1 cellular context compared by ENCODE assay signal in the genomic region with DNA sequence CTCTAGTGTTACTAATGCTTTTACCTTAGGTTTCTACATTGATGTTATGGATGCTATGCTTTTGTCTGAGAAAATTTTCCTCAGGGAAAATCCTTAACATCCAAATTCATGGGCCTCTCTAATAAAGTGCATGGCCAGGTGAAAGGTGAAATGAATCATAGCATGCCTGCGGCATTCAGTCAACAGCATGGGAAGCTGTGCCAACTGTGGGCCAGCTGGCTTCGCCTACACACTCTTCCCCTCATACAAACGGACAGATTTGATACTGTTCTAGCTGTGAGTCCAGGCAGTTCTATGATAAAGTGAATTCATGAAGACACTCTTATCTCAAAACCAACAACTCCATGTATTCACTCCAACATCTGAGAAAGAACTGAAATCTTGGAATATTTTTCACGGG.
TF ChIP-seq lines count a peak whose summit lies in the region.

No MANE protein-coding gene starts in this region.

TF ChIP-seq in GM23338, 12 proteins besides CTCF, POLR2A, EP300 and RAD21 (continued from another document):
- TF ChIP-seq, protein P1, sequence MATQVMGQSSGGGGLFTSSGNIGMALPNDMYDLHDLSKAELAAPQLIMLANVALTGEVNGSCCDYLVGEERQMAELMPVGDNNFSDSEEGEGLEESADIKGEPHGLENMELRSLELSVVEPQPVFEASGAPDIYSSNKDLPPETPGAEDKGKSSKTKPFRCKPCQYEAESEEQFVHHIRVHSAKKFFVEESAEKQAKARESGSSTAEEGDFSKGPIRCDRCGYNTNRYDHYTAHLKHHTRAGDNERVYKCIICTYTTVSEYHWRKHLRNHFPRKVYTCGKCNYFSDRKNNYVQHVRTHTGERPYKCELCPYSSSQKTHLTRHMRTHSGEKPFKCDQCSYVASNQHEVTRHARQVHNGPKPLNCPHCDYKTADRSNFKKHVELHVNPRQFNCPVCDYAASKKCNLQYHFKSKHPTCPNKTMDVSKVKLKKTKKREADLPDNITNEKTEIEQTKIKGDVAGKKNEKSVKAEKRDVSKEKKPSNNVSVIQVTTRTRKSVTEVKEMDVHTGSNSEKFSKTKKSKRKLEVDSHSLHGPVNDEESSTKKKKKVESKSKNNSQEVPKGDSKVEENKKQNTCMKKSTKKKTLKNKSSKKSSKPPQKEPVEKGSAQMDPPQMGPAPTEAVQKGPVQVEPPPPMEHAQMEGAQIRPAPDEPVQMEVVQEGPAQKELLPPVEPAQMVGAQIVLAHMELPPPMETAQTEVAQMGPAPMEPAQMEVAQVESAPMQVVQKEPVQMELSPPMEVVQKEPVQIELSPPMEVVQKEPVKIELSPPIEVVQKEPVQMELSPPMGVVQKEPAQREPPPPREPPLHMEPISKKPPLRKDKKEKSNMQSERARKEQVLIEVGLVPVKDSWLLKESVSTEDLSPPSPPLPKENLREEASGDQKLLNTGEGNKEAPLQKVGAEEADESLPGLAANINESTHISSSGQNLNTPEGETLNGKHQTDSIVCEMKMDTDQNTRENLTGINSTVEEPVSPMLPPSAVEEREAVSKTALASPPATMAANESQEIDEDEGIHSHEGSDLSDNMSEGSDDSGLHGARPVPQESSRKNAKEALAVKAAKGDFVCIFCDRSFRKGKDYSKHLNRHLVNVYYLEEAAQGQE (IDR thresholded peaks at IDR 0.05; ENCODE audit: unreplicated experiment), result no peak
- no peak for TF ChIP-seq JUNB (IDR thresholded peaks at IDR 0.05; ENCODE audit: unreplicated experiment)
- no peak for TF ChIP-seq NANOG (IDR thresholded peaks at IDR 0.05; ENCODE audit: borderline replicate concordance)
- TF ChIP-seq EZH2phosphoT487 (IDR thresholded peaks at IDR 0.05; ENCODE audit: unreplicated experiment), result no peak
- TF ChIP-seq, protein P2, sequence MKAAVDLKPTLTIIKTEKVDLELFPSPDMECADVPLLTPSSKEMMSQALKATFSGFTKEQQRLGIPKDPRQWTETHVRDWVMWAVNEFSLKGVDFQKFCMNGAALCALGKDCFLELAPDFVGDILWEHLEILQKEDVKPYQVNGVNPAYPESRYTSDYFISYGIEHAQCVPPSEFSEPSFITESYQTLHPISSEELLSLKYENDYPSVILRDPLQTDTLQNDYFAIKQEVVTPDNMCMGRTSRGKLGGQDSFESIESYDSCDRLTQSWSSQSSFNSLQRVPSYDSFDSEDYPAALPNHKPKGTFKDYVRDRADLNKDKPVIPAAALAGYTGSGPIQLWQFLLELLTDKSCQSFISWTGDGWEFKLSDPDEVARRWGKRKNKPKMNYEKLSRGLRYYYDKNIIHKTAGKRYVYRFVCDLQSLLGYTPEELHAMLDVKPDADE (IDR thresholded peaks at IDR 0.05), result no peak
